In the genomic region with DNA sequence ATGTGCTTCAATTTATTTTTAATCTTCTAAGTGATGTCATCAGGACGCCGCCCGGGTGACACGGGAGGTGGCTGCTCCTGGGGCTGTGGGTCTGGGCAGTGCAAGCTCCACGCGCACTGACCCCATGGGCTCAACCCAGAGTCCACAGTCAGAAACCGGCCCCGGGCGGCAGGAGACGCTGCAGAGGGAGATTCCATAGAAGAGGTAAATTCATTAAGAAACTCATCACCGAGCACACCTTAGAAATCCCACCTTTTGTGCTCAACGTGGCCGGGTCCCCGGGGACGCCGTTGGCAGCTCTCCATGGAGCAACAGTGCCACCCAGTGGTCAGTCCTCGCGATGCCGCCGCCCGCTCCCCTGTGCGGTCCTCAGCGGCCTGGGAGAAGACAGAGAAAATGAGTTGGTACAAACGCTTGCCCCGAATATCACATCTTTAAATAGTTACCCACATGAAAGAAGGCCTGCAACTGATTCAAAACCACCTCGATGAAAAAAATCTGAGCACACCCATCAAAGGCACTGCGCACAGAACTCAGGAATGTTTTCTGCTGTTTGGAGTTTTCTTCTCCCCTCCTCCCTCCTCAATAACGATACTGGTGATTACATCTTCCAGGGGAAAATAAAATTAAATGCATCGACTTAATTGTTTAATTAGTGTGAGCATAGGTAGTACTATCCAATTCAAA, we compare ENCODE assay signal across 8 cellular contexts.
A peak's percentile ranks its signal among the peaks of the same experiment; 100 is the strongest.
DNase-seq lines count a peak whose midpoint lies in the region; ATAC-seq and TF ChIP-seq lines count a peak whose summit lies in the region.

No MANE protein-coding gene starts in this region.

- H3K4me3 ChIP-seq in cardiac fibroblast (replicated peaks in 1 of 2; ENCODE audit: low read depth in 2 of 2, low read length in 2 of 2) (no peak overlapping the region), left lung (no peak overlapping the region)

- H3K36me3 ChIP-seq in left lung, result no peaks in the 10 kb centered on the region

- no peaks in the 10 kb centered on the region for H3K9me3 ChIP-seq in left lung

- ATAC-seq in GM18517 (IDR thresholded peaks at IDR 0.05; ENCODE audit: unreplicated experiment) (peak; percentile 92), HG02981 (IDR thresholded peaks at IDR 0.05; ENCODE audit: unreplicated experiment) (peak; percentile 91), left lung (peak; percentile 99)

- H3K4me1 ChIP-seq in left lung, result peaks cover 0 to 7% of the 10 kb centered on the region in 2 donors

- DNase-seq in AG08395 (ENCODE audit: low spot score) (peak; percentile 41), NCI-H1930 (lab: John Stamatoyannopoulos, UW) (peak; percentile 55 to 60), cardiac fibroblast (ENCODE audit: low read depth in 2 of 2) (peak; percentile 16 to 33), left lung (peak; percentile 53 to 92)
- DNase-seq in activated CD4-positive, CD25-positive, alpha-beta regulatory T cell (lab: John Stamatoyannopoulos, UW), result peak; percentile 32 to 57 (median 41)
- DNase-seq in stimulated activated CD4-positive, alpha-beta T cell treated with anti-CD3 and anti-CD28 coated beads, TNF-alpha, amount 100 ng/mL, for 4 hours (ENCODE audit: low read depth in 3 of 3), result peak; percentile 29 to 62 (median 46)

- intact Hi-C loops in left lung (cut with DNase I), result loop anchor here in 1 of 2 donors (10.0 kb wide), 1 partner anchor 418 kb away; no protein-coding TSS in a partner anchor

- peaks cover 0 to 32% of the 10 kb centered on the region in 2 donors for H3K27me3 ChIP-seq in left lung

- H3K27ac ChIP-seq in left lung, result no peak overlapping the region

- TF ChIP-seq CTCF in cardiac fibroblast (IDR thresholded peaks at IDR 0.05; ENCODE audit: low read depth, low read length) (peak; percentile 88), left lung (IDR thresholded peaks at IDR 0.05) (peak; percentile 95 to 96)
